9 cellular contexts compared by ENCODE assay signal in the genomic region with DNA sequence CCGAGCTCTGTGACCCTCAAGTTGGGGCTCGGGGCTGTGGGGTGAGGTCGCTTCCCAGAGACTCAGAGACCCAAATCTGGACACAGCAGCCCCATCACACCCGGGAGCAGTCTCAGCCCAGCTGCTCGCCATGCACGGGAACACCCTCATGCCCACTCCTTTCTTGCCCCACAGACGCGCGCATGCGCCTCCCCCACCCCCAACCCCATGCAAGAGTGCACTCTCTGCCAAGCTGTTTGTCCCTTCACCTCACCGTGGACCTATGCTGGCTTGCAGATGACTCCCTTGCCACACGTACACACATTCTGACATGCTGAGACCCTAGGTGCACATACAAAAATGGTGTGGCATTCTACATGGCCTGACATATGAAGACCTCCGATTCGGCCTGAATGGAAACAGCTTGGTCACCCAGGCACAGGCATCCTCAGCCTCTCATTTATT. TPM values are rescaled to one million over a fixed set of nuclear protein-coding genes. Genes with fewer than 3 reads are reported as not detected.
DNase-seq lines count a peak whose midpoint lies in the region; ATAC-seq, FAIRE-seq and TF ChIP-seq lines count a peak whose summit lies in the region.
"Had no signal": no experiment of that assay in that cellular context is flagged by ENCODE, and none has a peak within 500 bp of the region (broad histone marks: within the 10 kb centered on the region; RNA-seq: fewer than 3 reads in every experiment).

No MANE protein-coding gene starts in this region.

- ATAC-seq in GM21737 (IDR thresholded peaks at IDR 0.05; ENCODE audit: unreplicated experiment): no peak

- DNase-seq in H7: peak; percentile 73
- DNase-seq in activated CD8-positive, alpha-beta memory T cell treated with anti-CD3 and anti-CD28 coated beads, Interleukin-2, amount 50 U/mL, for 4 hours: peak; percentile 45
- peak; percentile 76 to 90 for DNase-seq in foreskin fibroblast
- no peak for DNase-seq in small intestine
- DNase-seq in SKM-1 treated with dmso at 0.1 percent for 144 hours (lab: John Stamatoyannopoulos, UW; ENCODE audit: unreplicated experiment): no peak
- no peak for DNase-seq in G401 (ENCODE audit: low spot score)
- DNase-seq in ecto neural progenitor cell (ENCODE audit: low spot score): no peak

- TF ChIP-seq CTCF in foreskin fibroblast (IDR thresholded peaks at IDR 0.05; ENCODE audit: low read depth, low read length): no peak

- in situ Hi-C loops in G401 (cut with HindIII; ENCODE audit: low sequenced_read_pairs): no loop called here

- H3K36me3 ChIP-seq in H7 (replicated peaks; ENCODE audit: control insufficient read depth, insufficient read depth, low read length): no peaks in the 10 kb centered on the region
- H3K36me3 ChIP-seq in small intestine (ENCODE audit: control insufficient read depth in 2 of 2, insufficient read depth in 2 of 2, low read length in 2 of 2): no peaks in the 10 kb centered on the region

- no peak for FAIRE-seq in small intestine (lab: Jason Lieb, UNC)
- FAIRE-seq: colon had no signal

- H3K4me3 ChIP-seq in H7 (ENCODE audit: insufficient read depth, low read depth, low read length): peak overlapping the region; percentile 21; the same call in 1 of the 2 replicates
- H3K4me3 ChIP-seq in foreskin fibroblast (ENCODE audit: low read depth in 1 of 2, low read length in 2 of 2): peak overlapping the region; percentile 15 to 27
- H3K4me3 ChIP-seq in small intestine (ENCODE audit: low read depth in 1 of 2, low read length in 2 of 2): peak overlapping the region in 1 of 2 donors; percentile 5

- H3K4me1 ChIP-seq in small intestine (ENCODE audit: control insufficient read depth in 2 of 2, insufficient read depth in 1 of 2, low read depth in 1 of 2, low read length in 1 of 2): peaks cover 2 to 3% of the 10 kb centered on the region in 2 donors

- H3K27ac ChIP-seq in small intestine (ENCODE audit: low read depth in 1 of 2, low read length in 1 of 2): peak overlapping the region; percentile 38 to 90

- 30 to 73% (median 43%) methylated on average over 11 to 14 of the region's 14 CpGs for WGBS in small intestine, 3 donors

- no peaks in the 10 kb centered on the region for H3K9me3 ChIP-seq in small intestine (ENCODE audit: control insufficient read depth, low read depth)

- H3K27me3 ChIP-seq in H7 (ENCODE audit: control insufficient read depth, insufficient read depth, low read length): no peaks in the 10 kb centered on the region
- H3K27me3 ChIP-seq in small intestine (ENCODE audit: control insufficient read depth in 2 of 2, insufficient read depth in 2 of 2, low read length in 2 of 2): no peaks in the 10 kb centered on the region

RNA-seq across cellular contexts. Expression of a gene that starts 0.5 kb away (rescaled TPM):
- 0.83 and 1.4 TPM in 2 replicates for total RNA-seq in H7 (2014; rRNA removed; shearing (Covaris generic))
- polyA plus RNA-seq in small intestine: 10 to 100 TPM in 1 of 3 donors, 1 to 10 TPM in 1, not detected in 1; 1.6 to 35.7 TPM
- 0.58 TPM in 1 of 2 replicates, not detected in the other for total RNA-seq in G401 (2014; rRNA removed; shearing (Covaris generic))

RNA-seq across cellular contexts. Expression of a gene that starts 18.9 kb away (rescaled TPM):
- 7.2 and 9.6 TPM in 2 replicates for total RNA-seq in H7 (2014; rRNA removed; shearing (Covaris generic))
- polyA plus RNA-seq in small intestine: 1 to 10 TPM; 5.8 to 9.6 (median 7.3) TPM
- total RNA-seq in G401 (2014; rRNA removed; shearing (Covaris generic)): 34.3 and 46.6 TPM in 2 replicates

RNA-seq across cellular contexts. Expression of a gene that starts 25.6 kb away (rescaled TPM):
- 0.42 and 0.85 TPM in 2 replicates for total RNA-seq in H7 (2014; rRNA removed; shearing (Covaris generic))
- under 1 TPM in 2 of 3 donors, not detected in 1; 0.54 to 0.91 TPM for polyA plus RNA-seq in small intestine
- 2.8 TPM in 1 of 2 replicates, not detected in the other for total RNA-seq in G401 (2014; rRNA removed; shearing (Covaris generic))

RNA-seq across cellular contexts. Expression of a gene that starts 27.6 kb away (rescaled TPM):
- 53.5 and 72.8 TPM in 2 replicates for total RNA-seq in H7 (2014; rRNA removed; shearing (Covaris generic))
- polyA plus RNA-seq in small intestine: 10 to 100 TPM; 72.2 to 77.5 (median 73.2) TPM
- 92.6 and 111 TPM in 2 replicates for total RNA-seq in G401 (2014; rRNA removed; shearing (Covaris generic))

RNA-seq across cellular contexts. Expression of a gene that starts 28.4 kb away (rescaled TPM):
- total RNA-seq in H7 (2014; rRNA removed; shearing (Covaris generic)): 117 and 125 TPM in 2 replicates
- 100 to 1,000 TPM; 127 to 144 (median 143) TPM for polyA plus RNA-seq in small intestine
- 106 and 113 TPM in 2 replicates for total RNA-seq in G401 (2014; rRNA removed; shearing (Covaris generic))

Comparison
In these comparisons a context has a peak if more than half of its experiments do, and no peak if none do; other contexts are left out.
1. DNase-seq: peak in H7 (single experiment), activated CD8-positive, alpha-beta memory T cell treated with anti-CD3 and anti-CD28 coated beads, Interleukin-2, amount 50 U/mL, for 4 hours (single experiment) and foreskin fibroblast (2 of 2); none in small intestine (single experiment), SKM-1 treated with dmso at 0.1 percent for 144 hours (single experiment), G401 (single experiment) and ecto neural progenitor cell (single experiment).